ENCODE assay signal across 11 cellular contexts in genomic region chr1:239457491-239458488, GRCh38.
DNase-seq lines count a peak whose midpoint lies in the region; ATAC-seq and TF ChIP-seq lines count a peak whose summit lies in the region.
"Had no signal": no experiment of that assay in that cellular context is flagged by ENCODE, and none has a peak within 500 bp of the region (broad histone marks: within the 10 kb centered on the region; RNA-seq: fewer than 3 reads in every experiment).

No MANE protein-coding gene starts in this region.

- H3K27me3 Mint-ChIP-seq in activated naive CD8-positive, alpha-beta T cell treated with anti-CD3 and anti-CD28 coated beads for 36 hours: no peaks in the 10 kb centered on the region
- peaks cover 32% of the 10 kb centered on the region for H3K27me3 Mint-ChIP-seq in osteocyte (ENCODE audit: unreplicated experiment)
- H3K27me3 Mint-ChIP-seq: type B pancreatic cell had no signal

- no peak overlapping the region for H3K4me3 ChIP-seq in tibial artery
- H3K4me3 ChIP-seq: right atrium auricular region had no signal

- peaks cover 12% of the 10 kb centered on the region for H3K4me1 Mint-ChIP-seq in activated naive CD8-positive, alpha-beta T cell treated with anti-CD3 and anti-CD28 coated beads for 36 hours
- no peaks in the 10 kb centered on the region for H3K4me1 Mint-ChIP-seq in osteocyte (ENCODE audit: unreplicated experiment)

- no peaks in the 10 kb centered on the region for H3K36me3 ChIP-seq in tibial artery
- H3K36me3 ChIP-seq: right atrium auricular region had no signal

- peaks cover 2% of the 10 kb centered on the region for H3K9me3 Mint-ChIP-seq in activated naive CD8-positive, alpha-beta T cell treated with anti-CD3 and anti-CD28 coated beads for 36 hours
- no peaks in the 10 kb centered on the region for H3K9me3 Mint-ChIP-seq in osteocyte (ENCODE audit: unreplicated experiment)
- H3K9me3 Mint-ChIP-seq: type B pancreatic cell had no signal

- no peak overlapping the region for H3K27ac ChIP-seq in tibial artery
- H3K27ac ChIP-seq: right atrium auricular region had no signal

- TF ChIP-seq CTCF in osteocyte (IDR thresholded peaks at IDR 0.05) (no peak), tibial artery (IDR thresholded peaks at IDR 0.05) (no peak)

- H3K27ac Mint-ChIP-seq in activated naive CD8-positive, alpha-beta T cell treated with anti-CD3 and anti-CD28 coated beads for 36 hours: peak overlapping the region; percentile 52
- no peak overlapping the region for H3K27ac Mint-ChIP-seq in osteocyte (ENCODE audit: unreplicated experiment)
- H3K27ac Mint-ChIP-seq: type B pancreatic cell had no signal

- H3K4me1 ChIP-seq in tibial artery: no peaks in the 10 kb centered on the region
- H3K4me1 ChIP-seq: right atrium auricular region had no signal

- H3K4me3 Mint-ChIP-seq in activated naive CD8-positive, alpha-beta T cell treated with anti-CD3 and anti-CD28 coated beads for 36 hours: peak overlapping the region; percentile 33
- no peak overlapping the region for H3K4me3 Mint-ChIP-seq in osteocyte (ENCODE audit: unreplicated experiment)
- H3K4me3 Mint-ChIP-seq: type B pancreatic cell had no signal

- ATAC-seq in GM18502 (IDR thresholded peaks at IDR 0.05; ENCODE audit: poor library complexity, unreplicated experiment) (peak; percentile 84), GM19463 (IDR thresholded peaks at IDR 0.05; ENCODE audit: unreplicated experiment) (peak; percentile 55), HG03139 (IDR thresholded peaks at IDR 0.05; ENCODE audit: unreplicated experiment) (peak; percentile 68)

- H3K36me3 Mint-ChIP-seq in activated naive CD8-positive, alpha-beta T cell treated with anti-CD3 and anti-CD28 coated beads for 36 hours: peaks cover 2% of the 10 kb centered on the region
- no peaks in the 10 kb centered on the region for H3K36me3 Mint-ChIP-seq in osteocyte (ENCODE audit: unreplicated experiment)
- H3K36me3 Mint-ChIP-seq: type B pancreatic cell had no signal

- H3K9me3 ChIP-seq in tibial artery: no peaks in the 10 kb centered on the region

- no peaks in the 10 kb centered on the region for H3K27me3 ChIP-seq in tibial artery
- H3K27me3 ChIP-seq: right atrium auricular region had no signal

- no peak for DNase-seq in activated naive CD8-positive, alpha-beta T cell treated with anti-CD3 and anti-CD28 coated beads for 36 hours
- DNase-seq in osteocyte (ENCODE audit: extremely low spot score, unreplicated experiment) (no peak), CD1c-positive myeloid dendritic cell (ENCODE audit: extremely low spot score) (no peak), amniotic stem cell (lab: John Stamatoyannopoulos, UW) (no peak), tibial artery (no peak)
- DNase-seq: NCI-H510A treated with DMSO at 0.1 percent for 48 hours had no signal

- intact Hi-C loops in tibial artery (cut with DNase I; ENCODE audit: low total_unique reads): no loop called here
